30 cellular contexts compared by ENCODE assay signal in genomic region chr2:242046184-242046826, GRCh38.
DNase-seq lines count a peak whose midpoint lies in the region; ATAC-seq, FAIRE-seq and TF ChIP-seq lines count a peak whose summit lies in the region.
"Had no signal": no experiment of that assay in that cellular context is flagged by ENCODE, and none has a peak within 500 bp of the region (broad histone marks: within the 10 kb centered on the region; RNA-seq: fewer than 3 reads in every experiment).

No MANE protein-coding gene starts in this region.

- H3K9me2 ChIP-seq in GM23338 (ENCODE audit: insufficient read depth): no peaks in the 10 kb centered on the region

- no peak for TF ChIP-seq POLR2A in H1 (IDR thresholded peaks at IDR 0.05; ENCODE audit: control extremely low read depth in 1 of 2, low read depth in 2 of 2, low read length in 2 of 2)

- peak; percentile 61 for DNase-seq in A673 (ENCODE audit: low spot score)
- DNase-seq in GM23338 (ENCODE audit: low spot score): peak; percentile 43
- DNase-seq in H1 (ENCODE audit: low read depth in 1 of 2, low spot score in 2 of 2): no peak
- DNase-seq in mesenteric fat pad (ENCODE audit: low spot score): peak; percentile 22
- no peak for DNase-seq in DMS53 treated with DMSO at 0.1 percent for 48 hours (lab: John Stamatoyannopoulos, UW; ENCODE audit: unreplicated experiment)
- DNase-seq: activated CD4-positive, alpha-beta T cell treated with anti-CD3 and anti-CD28 coated beads for 48 hours; activated CD8-positive, alpha-beta memory T cell treated with anti-CD3 and anti-CD28 coated beads, Interleukin-2, amount 50 U/mL, for 4 hours; activated gamma-delta T cell; activated naive CD8-positive, alpha-beta T cell treated with anti-CD3 and anti-CD28 coated beads, Interleukin-2, amount 50 U/mL, for 24 hours; CD4-positive, CD25-positive, alpha-beta regulatory T cell; cortex of kidney; GDM1; Karpas-422; left ventricle myocardium inferior; mucosa of descending colon; MV-4-11; NCI-H187; NCI-H226; NCI-H748 treated with DMSO at 0.1 percent for 48 hours; small intestine; testis had no signal

- no peak for TF ChIP-seq EP300 in H1 (IDR thresholded peaks at IDR 0.05; ENCODE audit: borderline replicate concordance in 1 of 2, low read depth in 2 of 2, low read length in 2 of 2)

- H3K27ac Mint-ChIP-seq in GM23338: no peak overlapping the region
- H3K27ac Mint-ChIP-seq: activated naive CD8-positive, alpha-beta T cell treated with anti-CD3 and anti-CD28 coated beads, Interleukin-2, amount 50 U/mL, for 24 hours; CD4-positive, CD25-positive, alpha-beta regulatory T cell; stimulated activated memory B cell treated with anti-CD40 and anti-IgM and Interleukin-4, amounts not matched to agents 10 μg/mL and 1 μg/mL and 100 μg/mL, for 72 hours had no signal

- H2BK120ac ChIP-seq in H1 (replicated peaks; ENCODE audit: low read depth, low read length): no peak overlapping the region

- H3F3A ChIP-seq in GM23338 (replicated peaks; ENCODE audit: low read depth): no peaks in the 10 kb centered on the region

- H3K9me3 ChIP-seq in A673 (ENCODE audit: low read depth, low read length, poor library complexity, severe bottlenecking): no peaks in the 10 kb centered on the region
- no peaks in the 10 kb centered on the region; a peak in 1 of 4 replicates for H3K9me3 ChIP-seq in H1 (ENCODE audit: insufficient read depth in 2 of 2, low read depth in 1 of 2, low read length in 1 of 2)
- H3K9me3 ChIP-seq: left ventricle myocardium inferior, mucosa of descending colon, neutrophil, prostate gland, testis, vagina had no signal

- no peak overlapping the region for H4K8ac ChIP-seq in H1 (ENCODE audit: extremely low read depth, insufficient read depth, low read length)

- H2BK15ac ChIP-seq in H1 (ENCODE audit: low read length): no peak overlapping the region

- H3K79me2 ChIP-seq in GM23338 (replicated peaks; ENCODE audit: insufficient read depth) (no peaks in the 10 kb centered on the region), H1 (ENCODE audit: control insufficient read depth in 1 of 2, insufficient read depth in 2 of 2, low read length in 2 of 2) (no peaks in the 10 kb centered on the region)

- no TSS peak for BruUV-seq in A673 (replicated peaks; lab: Mats Ljungman, UMichigan)

- H3K27me3 Mint-ChIP-seq in GM23338 (ENCODE audit: insufficient read depth, low read depth, poor library complexity): peaks cover 89% of the 10 kb centered on the region

- peaks cover 6% of the 10 kb centered on the region; the same call in 1 of the 3 replicates for H3K36me3 Mint-ChIP-seq in GM23338 (ENCODE audit: low read depth)
- H3K36me3 Mint-ChIP-seq: CD4-positive, CD25-positive, alpha-beta regulatory T cell; stimulated activated memory B cell treated with anti-CD40 and anti-IgM and Interleukin-4, amounts not matched to agents 10 μg/mL and 1 μg/mL and 100 μg/mL, for 72 hours had no signal

- no peak overlapping the region for H4K5ac ChIP-seq in H1 (ENCODE audit: insufficient read length, low read depth, low read length)

- H3K14ac ChIP-seq in H1 (ENCODE audit: insufficient read length): no peak overlapping the region

- no peak overlapping the region for H3K4me2 ChIP-seq in GM23338
- H3K4me2 ChIP-seq in H1 (ENCODE audit: insufficient read depth in 1 of 2, low read depth in 2 of 2, low read length in 2 of 2): no peak overlapping the region

- H2AFZ ChIP-seq in GM23338 (no peak overlapping the region), H1 (ENCODE audit: low read length) (no peak overlapping the region)

- H3K79me1 ChIP-seq in H1 (ENCODE audit: low read depth, low read length): no peaks in the 10 kb centered on the region

- H4K91ac ChIP-seq in H1 (replicated peaks; ENCODE audit: insufficient read length, low read length): no peak overlapping the region

- no peak overlapping the region for H3K4ac ChIP-seq in H1 (replicated peaks; ENCODE audit: insufficient read length, low read depth, low read length)

- no peak overlapping the region for H2BK20ac ChIP-seq in H1 (ENCODE audit: low read length)

- H2AK5ac ChIP-seq in H1 (ENCODE audit: low read depth, low read length): no peak overlapping the region

- CTCF ChIA-PET in A673 (lab: Charles Lee): no interaction called here
- CTCF ChIA-PET in H1 (lab: Charles Lee; ENCODE audit: partially characterized antibody): no interaction called here

- no peak for TF ChIP-seq RAD21 in H1 (IDR thresholded peaks at IDR 0.05 in 1 of 2, conservative IDR thresholded peaks at IDR 0.05 in 1 of 2; ENCODE audit: low read depth in 2 of 2, low read length in 2 of 2)

- H4K20me1 ChIP-seq in GM23338 (replicated peaks; ENCODE audit: insufficient read depth): peaks cover 14% of the 10 kb centered on the region
- peaks cover 2 to 8% of the 10 kb centered on the region in 2 experiments for H4K20me1 ChIP-seq in H1 (replicated peaks in 1 of 2; ENCODE audit: control insufficient read depth in 1 of 2, insufficient read depth in 2 of 2, low read length in 2 of 2)

- no peak overlapping the region for H2BK12ac ChIP-seq in H1 (ENCODE audit: low read depth, low read length)

- H3K36me3 ChIP-seq in A673 (ENCODE audit: insufficient read depth, low read length, poor library complexity, severe bottlenecking): no peaks in the 10 kb centered on the region
- H3K36me3 ChIP-seq in GM23338 (ENCODE audit: insufficient read depth): no peaks in the 10 kb centered on the region
- no peaks in the 10 kb centered on the region for H3K36me3 ChIP-seq in H1 (ENCODE audit: control insufficient read depth in 2 of 4, insufficient read depth in 4 of 4, low read length in 3 of 4)
- H3K36me3 ChIP-seq: left ventricle myocardium inferior, neutrophil, prostate gland, vagina had no signal

- H3K4me1 Mint-ChIP-seq in GM23338: peaks cover 7% of the 10 kb centered on the region
- H3K4me1 Mint-ChIP-seq: activated naive CD8-positive, alpha-beta T cell treated with anti-CD3 and anti-CD28 coated beads, Interleukin-2, amount 50 U/mL, for 24 hours; CD4-positive, CD25-positive, alpha-beta regulatory T cell; stimulated activated memory B cell treated with anti-CD40 and anti-IgM and Interleukin-4, amounts not matched to agents 10 μg/mL and 1 μg/mL and 100 μg/mL, for 72 hours had no signal

- no peak overlapping the region for H3K9ac ChIP-seq in H1 (replicated peaks in 1 of 4; ENCODE audit: extremely low read depth in 1 of 4, low read depth in 3 of 4, low read length in 3 of 4)

- POLR2A ChIA-PET in A673 (lab: Charles Lee; ENCODE audit: low non-redundant PET): no interaction called here
- POLR2A ChIA-PET in H1 (lab: Charles Lee; ENCODE audit: partially characterized antibody): no interaction called here

- H3K27me3 ChIP-seq in A673 (replicated peaks; ENCODE audit: insufficient read depth, low read depth, low read length, poor library complexity) (no peaks in the 10 kb centered on the region), GM23338 (ENCODE audit: insufficient read depth) (peaks cover 92% of the 10 kb centered on the region), H1 (replicated peaks in 1 of 4; ENCODE audit: control insufficient read depth in 3 of 4, extremely low read depth in 1 of 4, insufficient read depth in 3 of 4, low read length in 3 of 4) (peaks cover 38 to 91% (median 74%) of the 10 kb centered on the region in 4 experiments)
- H3K27me3 ChIP-seq: testis, vagina had no signal

- H3K4me1 ChIP-seq in A673 (ENCODE audit: insufficient read depth, low read length, poor library complexity, severe bottlenecking): peaks cover 12% of the 10 kb centered on the region
- H3K4me1 ChIP-seq in GM23338 (ENCODE audit: insufficient read depth): no peaks in the 10 kb centered on the region
- no peaks in the 10 kb centered on the region; a peak in 1 of 7 replicates for H3K4me1 ChIP-seq in H1 (replicated peaks in 1 of 4; ENCODE audit: control insufficient read depth in 3 of 4, insufficient read depth in 4 of 4, low read length in 3 of 4)
- H3K4me1 ChIP-seq: left ventricle myocardium inferior, prostate gland, testis, vagina had no signal

- H3K9me3 Mint-ChIP-seq in GM23338: peaks cover 18% of the 10 kb centered on the region

- no peak overlapping the region for H3K18ac ChIP-seq in H1 (ENCODE audit: extremely low read depth, low read length)

- peak overlapping the region; percentile 61; the same call in 2 of the 3 replicates for H3K4me3 Mint-ChIP-seq in GM23338
- H3K4me3 Mint-ChIP-seq: activated naive CD8-positive, alpha-beta T cell treated with anti-CD3 and anti-CD28 coated beads, Interleukin-2, amount 50 U/mL, for 24 hours; stimulated activated memory B cell treated with anti-CD40 and anti-IgM and Interleukin-4, amounts not matched to agents 10 μg/mL and 1 μg/mL and 100 μg/mL, for 72 hours had no signal

- H2BK5ac ChIP-seq in H1 (ENCODE audit: low read depth, low read length): no peak overlapping the region

- no peak overlapping the region for H3K23ac ChIP-seq in H1 (ENCODE audit: insufficient read length)

- 24% methylated on average over 17 of the region's 39 CpGs; no CpG with 5 or more reads in 1 of the 2 experiments for WGBS in H1 (ENCODE audit: extremely low coverage in 1 of 2, insufficient coverage in 1 of 2, insufficient read length in 1 of 2, insufficient replicate concordance in 2 of 2, low coverage in 1 of 2, low lambda C conversion rate in 2 of 2, missing lambda C conversion rate in 1 of 2), 2 experiments

- no peaks in the 10 kb centered on the region for H3K23me2 ChIP-seq in H1 (ENCODE audit: low read depth, low read length)

- no peak overlapping the region for H3K27ac ChIP-seq in A673 (ENCODE audit: low read depth, low read length, poor library complexity, severe bottlenecking)
- no peak overlapping the region for H3K27ac ChIP-seq in GM23338 (ENCODE audit: low read depth)
- no peak overlapping the region for H3K27ac ChIP-seq in H1 (ENCODE audit: low read depth, low read length)
- H3K27ac ChIP-seq: left ventricle myocardium inferior, neutrophil, prostate gland, testis, vagina had no signal

- TF ChIP-seq CTCF in A673 (conservative IDR thresholded peaks at IDR 0.05; ENCODE audit: low read depth, low read length) (no peak), GM23338 (conservative IDR thresholded peaks at IDR 0.05; ENCODE audit: low read depth in 2 of 2) (no peak), H1 (IDR thresholded peaks at IDR 0.05; ENCODE audit: control extremely low read depth in 1 of 3, insufficient read depth in 1 of 3, low read depth in 1 of 3, low read length in 3 of 3) (no peak)

- intact Hi-C loops in A673 (cut with micrococcal nuclease; ENCODE audit: unreplicated experiment): no loop called here

- H3K56ac ChIP-seq in H1 (replicated peaks; ENCODE audit: insufficient read length, low read depth, low read length): no peak overlapping the region

- no peak for FAIRE-seq in H1 (lab: Jason Lieb, UNC)
- FAIRE-seq: HTR-8/SVneo, small intestine, TTC549 had no signal

- H3K4me3 ChIP-seq in A673 (ENCODE audit: low read depth, low read length, poor library complexity, severe bottlenecking): no peak overlapping the region
- no peak overlapping the region for H3K4me3 ChIP-seq in GM23338
- no peak overlapping the region for H3K4me3 ChIP-seq in H1 (ENCODE audit: extremely low read depth in 1 of 4, insufficient read depth in 2 of 4, low read depth in 3 of 4, low read length in 4 of 4)
- H3K4me3 ChIP-seq: left ventricle myocardium inferior, mucosa of descending colon, prostate gland, vagina had no signal

- ATAC-seq in GM23338: peak; percentile 49; the same call in 2 of the 3 replicates
- no peak for ATAC-seq in GM21619 (IDR thresholded peaks at IDR 0.05; ENCODE audit: unreplicated experiment)
- ATAC-seq in HG03378 (IDR thresholded peaks at IDR 0.05; ENCODE audit: unreplicated experiment): no peak
- ATAC-seq: activated naive CD8-positive, alpha-beta T cell treated with anti-CD3 and anti-CD28 coated beads, Interleukin-2, amount 50 U/mL, for 24 hours; HCT116; mucosa of descending colon; stimulated activated memory B cell treated with anti-CD40 and anti-IgM and Interleukin-4, amounts not matched to agents 10 μg/mL and 1 μg/mL and 100 μg/mL, for 72 hours had no signal

Comparison
In these comparisons a context has a peak if more than half of its experiments do, and no peak if none do; other contexts are left out.
1. DNase-seq: peak in A673 (single experiment), GM23338 (single experiment) and mesenteric fat pad (single experiment); none in H1 (0 of 2) and DMS53 treated with DMSO at 0.1 percent for 48 hours (single experiment).